Comparison of ENCODE assay signal across 9 cellular contexts in the genomic region with DNA sequence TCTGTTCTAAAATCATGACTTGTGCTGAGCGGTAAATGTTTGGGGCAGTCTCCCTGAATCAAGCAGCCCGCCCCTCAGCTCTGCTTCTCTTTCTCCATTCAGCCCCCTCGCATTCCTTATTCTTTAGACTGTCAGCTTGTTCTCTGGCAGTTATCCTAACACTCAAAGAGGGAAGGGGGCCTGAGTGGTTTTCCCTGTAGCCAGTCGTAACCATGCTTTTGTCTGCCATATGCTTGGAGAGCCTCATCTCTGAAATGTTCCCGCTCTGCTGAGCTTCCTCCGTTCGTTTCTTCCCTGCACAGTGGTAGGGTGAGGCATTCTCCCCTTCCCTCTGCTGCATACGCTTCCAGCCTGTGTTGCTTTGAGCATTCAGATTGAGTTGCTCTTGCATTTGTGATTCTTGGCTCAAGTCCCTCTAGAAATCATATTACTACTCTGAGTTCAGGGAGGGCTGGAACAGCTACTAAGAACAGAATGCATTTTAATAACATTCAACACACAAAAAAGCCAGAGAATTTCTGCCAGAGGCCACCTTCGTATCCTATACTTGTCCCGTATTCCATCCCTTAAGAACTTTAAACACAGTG.
DNase-seq lines count a peak whose midpoint lies in the region; ATAC-seq and TF ChIP-seq lines count a peak whose summit lies in the region.
"Had no signal": no experiment of that assay in that cellular context is flagged by ENCODE, and none has a peak within 500 bp of the region (broad histone marks: within the 10 kb centered on the region; RNA-seq: fewer than 3 reads in every experiment).

No MANE protein-coding gene starts in this region.

- H3K27me3 Mint-ChIP-seq in stimulated activated naive B cell treated with anti-CD40 and anti-IgM and Interleukin-4, amounts not matched to agents 10 μg/mL and 1 μg/mL and 100 μg/mL, for 72 hours = no peaks in the 10 kb centered on the region

- H3K4me1 Mint-ChIP-seq in stimulated activated naive B cell treated with anti-CD40 and anti-IgM and Interleukin-4, amounts not matched to agents 10 μg/mL and 1 μg/mL and 100 μg/mL, for 72 hours = peaks cover 6 to 10% of the 10 kb centered on the region in 2 donors

- H3K4me3 ChIP-seq in HUES48 (ENCODE audit: low read depth, low read length) = no peak overlapping the region
- H3K4me3 ChIP-seq in breast epithelium = peak overlapping the region in 1 of 3 donors; percentile 40

- peak overlapping the region; percentile 79 for H3K27ac ChIP-seq in HUES48 (ENCODE audit: low read depth, low read length)
- peak overlapping the region; percentile 63 to 71 for H3K27ac ChIP-seq in breast epithelium

- no peak for TF ChIP-seq CTCF in breast epithelium (IDR thresholded peaks at IDR 0.05)

- no peaks in the 10 kb centered on the region for H3K9me3 Mint-ChIP-seq in stimulated activated naive B cell treated with anti-CD40 and anti-IgM and Interleukin-4, amounts not matched to agents 10 μg/mL and 1 μg/mL and 100 μg/mL, for 72 hours

- H3K27ac Mint-ChIP-seq in stimulated activated naive B cell treated with anti-CD40 and anti-IgM and Interleukin-4, amounts not matched to agents 10 μg/mL and 1 μg/mL and 100 μg/mL, for 72 hours = no peak overlapping the region

- H3K4me1 ChIP-seq in HUES48 (ENCODE audit: control insufficient read depth, insufficient read depth, low read length) (peaks cover 19% of the 10 kb centered on the region), breast epithelium (no peaks in the 10 kb centered on the region)

- peaks cover 2 to 13% of the 10 kb centered on the region in 2 donors for H3K36me3 Mint-ChIP-seq in stimulated activated naive B cell treated with anti-CD40 and anti-IgM and Interleukin-4, amounts not matched to agents 10 μg/mL and 1 μg/mL and 100 μg/mL, for 72 hours

- peak; percentile 35 for DNase-seq in AG08395 (ENCODE audit: low spot score)
- no peak for DNase-seq in breast epithelium (ENCODE audit: low spot score in 2 of 2)
- peak; percentile 95 for DNase-seq in kidney glomerular epithelial cell (lab: John Stamatoyannopoulos, UW)
- DNase-seq in NCI-H1930 (lab: John Stamatoyannopoulos, UW) = no peak
- no peak for DNase-seq in stimulated activated naive B cell treated with anti-CD40 and anti-IgM and Interleukin-4, amounts not matched to agents 10 μg/mL and 1 μg/mL and 100 μg/mL, for 72 hours
- no peak for DNase-seq in NCI-H524 (lab: John Stamatoyannopoulos, UW)
- DNase-seq: activated naive CD4-positive, alpha-beta T cell treated with anti-CD3 and anti-CD28 coated beads, Interleukin-2, amount 50 U/mL, for 16 hours had no signal

- no peak for TF ChIP-seq POLR2A in breast epithelium (IDR thresholded peaks at IDR 0.05)

- H3K27me3 ChIP-seq in HUES48 (ENCODE audit: control insufficient read depth, insufficient read depth, low read length) (no peaks in the 10 kb centered on the region), breast epithelium (no peaks in the 10 kb centered on the region)

- H3K9me3 ChIP-seq in HUES48 (ENCODE audit: control insufficient read depth, insufficient read depth, low read length) (no peaks in the 10 kb centered on the region), breast epithelium (no peaks in the 10 kb centered on the region)

- no peak for ATAC-seq in HG02571 (IDR thresholded peaks at IDR 0.05; ENCODE audit: unreplicated experiment)
- ATAC-seq in stimulated activated naive B cell treated with anti-CD40 and anti-IgM and Interleukin-4, amounts not matched to agents 10 μg/mL and 1 μg/mL and 100 μg/mL, for 72 hours (replicated peaks) = no peak

- intact Hi-C loops in breast epithelium (cut with DNase I; ENCODE audit: low total_unique reads) = no loop called here

- no peak overlapping the region for H3K4me3 Mint-ChIP-seq in stimulated activated naive B cell treated with anti-CD40 and anti-IgM and Interleukin-4, amounts not matched to agents 10 μg/mL and 1 μg/mL and 100 μg/mL, for 72 hours

- H3K9ac ChIP-seq in HUES48 (ENCODE audit: low read depth, low read length) = 0 out of 2 replicates have a peak overlapping the region, but pooled peaks have one; percentile 1

- H3K36me3 ChIP-seq in HUES48 (ENCODE audit: control insufficient read depth, insufficient read depth, low read length) = no peaks in the 10 kb centered on the region
- H3K36me3 ChIP-seq in breast epithelium = no peaks in the 10 kb centered on the region

Comparison
In these comparisons a context has a peak if more than half of its experiments do, and no peak if none do; other contexts are left out.
1. DNase-seq: peak in AG08395 (single experiment) and kidney glomerular epithelial cell (single experiment); none in breast epithelium (0 of 2), NCI-H1930 (0 of 2), stimulated activated naive B cell treated with anti-CD40 and anti-IgM and Interleukin-4, amounts not matched to agents 10 μg/mL and 1 μg/mL and 100 μg/mL, for 72 hours (single experiment) and NCI-H524 (0 of 2).